Comparison of ENCODE assay signal across 19 cellular contexts in the genomic region with DNA sequence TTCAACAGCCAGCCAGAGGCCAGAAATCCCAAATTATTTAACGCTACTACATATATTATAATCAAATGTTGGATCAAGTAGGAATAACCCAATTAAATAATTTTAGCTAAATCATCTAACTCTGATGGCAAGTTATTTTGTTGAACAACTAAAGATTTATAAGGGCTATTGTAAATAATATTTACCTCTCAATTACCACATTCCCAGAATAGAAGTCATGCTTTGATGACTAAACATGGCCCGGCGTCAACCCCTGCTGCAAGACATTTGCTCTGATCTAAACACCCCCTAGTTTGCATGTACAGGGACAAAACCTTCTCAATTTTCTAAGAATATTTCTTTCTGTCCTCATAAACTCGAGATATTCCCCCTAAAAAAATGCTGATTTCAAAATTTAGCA. TPM values are rescaled to one million over a fixed set of nuclear protein-coding genes. Genes with fewer than 3 reads are reported as not detected.
A peak's percentile ranks its signal among the peaks of the same experiment; 100 is the strongest.
DNase-seq lines count a peak whose midpoint lies in the region; ATAC-seq, FAIRE-seq and TF ChIP-seq lines count a peak whose summit lies in the region.
"Had no signal": no experiment of that assay in that cellular context is flagged by ENCODE, and none has a peak within 500 bp of the region (broad histone marks: within the 10 kb centered on the region; RNA-seq: fewer than 3 reads in every experiment).

No MANE protein-coding gene starts in this region.

- no peaks in the 10 kb centered on the region for H3K9me3 Mint-ChIP-seq in activated CD4-positive, alpha-beta T cell treated with anti-CD3 and anti-CD28 coated beads, Interleukin-2, amount 10 ng/mL, durations not matched to agents 7 days and 5 days
- H3K9me3 Mint-ChIP-seq: mesothelial cell of epicardium had no signal

- WGBS in psoas muscle, 3 donors: 59 to 79% (median 78%) methylated on average over 4 of the region's 4 CpGs

- H3K4me1 Mint-ChIP-seq in activated CD4-positive, alpha-beta T cell treated with anti-CD3 and anti-CD28 coated beads, Interleukin-2, amount 10 ng/mL, durations not matched to agents 7 days and 5 days: no peaks in the 10 kb centered on the region
- H3K4me1 Mint-ChIP-seq: immature natural killer cell, mesothelial cell of epicardium had no signal

- peak overlapping the region; percentile 51 for H3K27ac ChIP-seq in psoas muscle
- H3K27ac ChIP-seq: tibial artery had no signal

- H3K4me1 ChIP-seq in psoas muscle: peaks cover 13% of the 10 kb centered on the region
- H3K4me1 ChIP-seq: tibial artery had no signal

- FAIRE-seq in H54 (lab: Jason Lieb, UNC): no peak
- FAIRE-seq: frontal cortex, GM12892, HepG2 had no signal

- intact Hi-C loops in psoas muscle (cut with DNase I): no loop called here

- H3K36me3 Mint-ChIP-seq in activated CD4-positive, alpha-beta T cell treated with anti-CD3 and anti-CD28 coated beads, Interleukin-2, amount 10 ng/mL, durations not matched to agents 7 days and 5 days (ENCODE audit: low read depth): no peaks in the 10 kb centered on the region
- H3K36me3 Mint-ChIP-seq: immature natural killer cell, mesothelial cell of epicardium had no signal

- no peaks in the 10 kb centered on the region for H3K27me3 Mint-ChIP-seq in activated CD4-positive, alpha-beta T cell treated with anti-CD3 and anti-CD28 coated beads, Interleukin-2, amount 10 ng/mL, durations not matched to agents 7 days and 5 days

- peak in 2 of 4 donors; percentile 42 to 52 for ATAC-seq in psoas muscle
- ATAC-seq: HepG2 had no signal

- TF ChIP-seq CTCF in epithelial cell of esophagus (IDR thresholded peaks at IDR 0.05; ENCODE audit: insufficient read depth, low read depth, low read length, missing control alignments): no peak
- TF ChIP-seq CTCF in psoas muscle (IDR thresholded peaks at IDR 0.05): no peak

- H3K27ac Mint-ChIP-seq in activated CD4-positive, alpha-beta T cell treated with anti-CD3 and anti-CD28 coated beads, Interleukin-2, amount 10 ng/mL, durations not matched to agents 7 days and 5 days: no peak overlapping the region
- H3K27ac Mint-ChIP-seq: immature natural killer cell, mesothelial cell of epicardium had no signal

- H3K4me3 Mint-ChIP-seq in activated CD4-positive, alpha-beta T cell treated with anti-CD3 and anti-CD28 coated beads, Interleukin-2, amount 10 ng/mL, durations not matched to agents 7 days and 5 days: no peak overlapping the region
- H3K4me3 Mint-ChIP-seq: immature natural killer cell, mesothelial cell of epicardium had no signal

- POLR2A ChIA-PET in activated CD4-positive, alpha-beta T cell treated with anti-CD3 and anti-CD28 coated beads, Interleukin-2, amount 10 ng/mL, durations not matched to agents 7 days and 5 days (lab: Charles Lee): no interaction called here

- H3K4me3 ChIP-seq in epithelial cell of esophagus (ENCODE audit: low read length): no peak overlapping the region
- H3K4me3 ChIP-seq in psoas muscle: no peak overlapping the region
- H3K4me3 ChIP-seq: tibial artery had no signal

- H3K36me3 ChIP-seq in psoas muscle (ENCODE audit: insufficient read depth in 1 of 2, low read depth in 1 of 2): no peaks in the 10 kb centered on the region
- H3K36me3 ChIP-seq: tibial artery had no signal

- TF ChIP-seq POLR2A in H54 (IDR thresholded peaks at IDR 0.05; ENCODE audit: low read depth, low read length): no peak

- no peaks in the 10 kb centered on the region for H3K27me3 ChIP-seq in psoas muscle (ENCODE audit: insufficient read depth in 3 of 3, low read length in 2 of 3)
- H3K27me3 ChIP-seq: tibial artery had no signal

- DNase-seq in EL (peak; percentile 82), RKO (ENCODE audit: low spot score) (peak; percentile 11), epithelial cell of esophagus (ENCODE audit: low read depth) (peak; percentile 82), psoas muscle (peak in 1 of 2 donors; percentile 13), pons (ENCODE audit: low spot score) (no peak), H54 (ENCODE audit: insufficient read length, low spot score) (no peak)
- DNase-seq in activated CD4-positive, alpha-beta T cell treated with anti-CD3 and anti-CD28 coated beads, Interleukin-2, amount 50 U/mL, for 4 hours: no peak
- DNase-seq in activated CD4-positive, alpha-beta T cell treated with anti-CD3 and anti-CD28 coated beads, Interleukin-2, amount 10 ng/mL, durations not matched to agents 7 days and 5 days: no peak
- DNase-seq: activated T-cell treated with anti-CD3 and anti-CD28 coated beads, Interleukin-2, amount 50 U/mL, for 1 hour; immature natural killer cell; NCI-H1105; NCI-H446; tibial artery had no signal

- CTCF ChIA-PET in activated CD4-positive, alpha-beta T cell treated with anti-CD3 and anti-CD28 coated beads, Interleukin-2, amount 10 ng/mL, durations not matched to agents 7 days and 5 days (lab: Charles Lee): no interaction called here

- no peaks in the 10 kb centered on the region for H3K9me3 ChIP-seq in psoas muscle
- H3K9me3 ChIP-seq: tibial artery had no signal

RNA-seq across cellular contexts. Expression of a gene that starts 14.2 kb away (rescaled TPM):
- total RNA-seq in psoas muscle: 1 to 10 TPM; 3.0 to 7.0 (median 3.8) TPM
- 1 to 10 TPM; 1.8 to 2.9 (median 2.1) TPM for polyA plus RNA-seq in psoas muscle
- total RNA-seq in activated CD4-positive, alpha-beta T cell treated with anti-CD3 and anti-CD28 coated beads, Interleukin-2, amount 10 ng/mL, durations not matched to agents 7 days and 5 days: not detected
- total RNA-seq: HepG2; OCI-LY7; T-helper 1 cell treated with Interleukin-12 subunit alpha and Interleukin-12 subunit beta and Interleukin-4 antibody, amounts not matched to agents 30 ng/mL and 1 ng/mL, for 36 hours had no signal
- polyA plus RNA-seq: HepG2, immature natural killer cell had no signal

Comparison
In these comparisons a context has a peak if more than half of its experiments do, and no peak if none do; other contexts are left out.
1. DNase-seq: peak in EL (single experiment), RKO (single experiment) and epithelial cell of esophagus (single experiment); none in pons (single experiment), H54 (single experiment), activated CD4-positive, alpha-beta T cell treated with anti-CD3 and anti-CD28 coated beads, Interleukin-2, amount 50 U/mL, for 4 hours (0 of 2) and activated CD4-positive, alpha-beta T cell treated with anti-CD3 and anti-CD28 coated beads, Interleukin-2, amount 10 ng/mL, durations not matched to agents 7 days and 5 days (single experiment).